In genomic region chr3:13016083-13016725, GRCh38 we compare ENCODE assay signal across 9 cellular contexts. TPM values are rescaled to one million over a fixed set of nuclear protein-coding genes. Genes with fewer than 3 reads are reported as not detected.
DNase-seq lines count a peak whose midpoint lies in the region; ATAC-seq, FAIRE-seq and TF ChIP-seq lines count a peak whose summit lies in the region.
"Had no signal": no experiment of that assay in that cellular context is flagged by ENCODE, and none has a peak within 500 bp of the region (broad histone marks: within the 10 kb centered on the region; RNA-seq: fewer than 3 reads in every experiment).

No MANE protein-coding gene starts in this region.

- peak; percentile 43 for DNase-seq in DMS 273 (lab: John Stamatoyannopoulos, UW; ENCODE audit: unreplicated experiment)
- no peak for DNase-seq in IMR-90
- DNase-seq in activated CD4-positive, CD25-positive, alpha-beta regulatory T cell (lab: John Stamatoyannopoulos, UW), result peak in 3 of 4 experiments; percentile 30 to 37 (median 32)
- no peak for DNase-seq in esophagus muscularis mucosa (ENCODE audit: extremely low spot score)
- peak; percentile 35 for DNase-seq in small intestine
- no peak for DNase-seq in ecto neural progenitor cell (ENCODE audit: low spot score)
- DNase-seq in PC-9, result no peak

- peaks cover 25% of the 10 kb centered on the region for H3K79me2 ChIP-seq in PC-9 (ENCODE audit: low read depth)

- CTCF ChIA-PET in IMR-90 (lab: Yijun Ruan, JAX) (no interaction called here), PC-9 (lab: Charles Lee) (no interaction called here)

- H3K4me1 ChIP-seq in IMR-90 (ENCODE audit: control insufficient read depth, insufficient read depth, low read length), result peaks cover 21% of the 10 kb centered on the region; the same call in 1 of the 2 replicates
- H3K4me1 ChIP-seq in esophagus muscularis mucosa, result peaks cover 38 to 59% (median 56%) of the 10 kb centered on the region in 4 donors
- H3K4me1 ChIP-seq in small intestine (ENCODE audit: control insufficient read depth in 2 of 2, insufficient read depth in 1 of 2, low read depth in 1 of 2, low read length in 1 of 2), result peaks cover 0 to 3% of the 10 kb centered on the region in 2 donors
- H3K4me1 ChIP-seq in PC-9 (replicated peaks; ENCODE audit: insufficient read depth), result peaks cover 52% of the 10 kb centered on the region

- no peaks in the 10 kb centered on the region for H3K9me2 ChIP-seq in PC-9 (ENCODE audit: insufficient read depth)

- H4K20me1 ChIP-seq in IMR-90 (ENCODE audit: insufficient read depth, low read length) (no peaks in the 10 kb centered on the region), PC-9 (ENCODE audit: insufficient read depth) (no peaks in the 10 kb centered on the region)

- no peak for TF ChIP-seq CTCF in IMR-90 (conservative IDR thresholded peaks at IDR 0.05; ENCODE audit: low read depth, low read length)
- TF ChIP-seq CTCF in esophagus muscularis mucosa (IDR thresholded peaks at IDR 0.05), result no peak
- TF ChIP-seq CTCF in PC-9 (conservative IDR thresholded peaks at IDR 0.05), result no peak

- no peak overlapping the region for H3K14ac ChIP-seq in IMR-90 (replicated peaks; ENCODE audit: low read depth, low read length)

- no peaks in the 10 kb centered on the region; the same call in 1 of the 2 replicates for H3K9me1 ChIP-seq in IMR-90 (ENCODE audit: insufficient read depth, low read length)

- no peak overlapping the region for H2BK20ac ChIP-seq in IMR-90 (ENCODE audit: low read depth, low read length)

- H3K36me3 ChIP-seq in IMR-90 (ENCODE audit: control insufficient read depth, insufficient read depth, low read length), result no peaks in the 10 kb centered on the region
- no peaks in the 10 kb centered on the region for H3K36me3 ChIP-seq in esophagus muscularis mucosa
- H3K36me3 ChIP-seq in small intestine (ENCODE audit: control insufficient read depth in 2 of 2, insufficient read depth in 2 of 2, low read length in 2 of 2), result no peaks in the 10 kb centered on the region
- no peaks in the 10 kb centered on the region for H3K36me3 ChIP-seq in PC-9 (ENCODE audit: low read depth)

- no peak overlapping the region for H4K5ac ChIP-seq in IMR-90 (ENCODE audit: low read depth, low read length)

- in situ Hi-C loops in IMR-90 (cut with MboI; ENCODE audit: low sequenced_read_pairs), result no loop called here

- H3K18ac ChIP-seq in IMR-90 (ENCODE audit: low read depth, low read length), result no peak overlapping the region; the same call in 1 of the 2 replicates

- dilution Hi-C loops in IMR-90 (cut with HindIII; ENCODE audit: low sequenced_read_pairs, unreplicated experiment), result no loop called here

- no TSS peak for BruUV-seq in IMR-90 (replicated peaks; lab: Mats Ljungman, UMichigan)
- BruUV-seq in PC-9 (replicated peaks; lab: Mats Ljungman, UMichigan), result no TSS peak

- peaks cover 22% of the 10 kb centered on the region for H3F3A ChIP-seq in PC-9 (ENCODE audit: insufficient read depth, low read depth)

- H3K23ac ChIP-seq in IMR-90 (ENCODE audit: low read depth, low read length), result no peak overlapping the region

- WGBS in IMR-90 (ENCODE audit: extremely low coverage in 2 of 2, insufficient read length in 1 of 2), 2 experiments, result 33% methylated on average over 5 of the region's 18 CpGs; no CpG with 5 or more reads in 1 of the 2 experiments
- WGBS in esophagus muscularis mucosa, result 53% methylated on average over 17 of the region's 18 CpGs
- 18 to 20% (median 19%) methylated on average over 18 of the region's 18 CpGs for WGBS in small intestine, 3 donors

- no peak overlapping the region for H3K9ac ChIP-seq in IMR-90 (ENCODE audit: low read depth, low read length)

- no peak overlapping the region for H2BK120ac ChIP-seq in IMR-90 (ENCODE audit: low read depth, low read length)

- H3K56ac ChIP-seq in IMR-90 (ENCODE audit: extremely low read depth, insufficient read depth, low read length), result no peak overlapping the region

- TF ChIP-seq POLR2A in IMR-90 (IDR thresholded peaks at IDR 0.05; ENCODE audit: low read depth, low read length), result no peak
- TF ChIP-seq POLR2A in esophagus muscularis mucosa (IDR thresholded peaks at IDR 0.05; ENCODE audit: low read depth), result no peak

- no peak overlapping the region for H3K4me3 ChIP-seq in IMR-90 (ENCODE audit: insufficient read depth, low read depth, low read length)
- peak overlapping the region; percentile 22 to 47 (median 30) for H3K4me3 ChIP-seq in esophagus muscularis mucosa
- peak overlapping the region in 1 of 2 donors; percentile 5 for H3K4me3 ChIP-seq in small intestine (ENCODE audit: low read depth in 1 of 2, low read length in 2 of 2)
- H3K4me3 ChIP-seq in PC-9, result no peak overlapping the region

- no peak overlapping the region for H2BK5ac ChIP-seq in IMR-90 (ENCODE audit: low read depth, low read length, poor library complexity, severe bottlenecking)

- H4K8ac ChIP-seq in IMR-90 (ENCODE audit: low read depth in 2 of 2, low read length in 2 of 2), result no peak overlapping the region

- H2BK15ac ChIP-seq in IMR-90 (ENCODE audit: low read depth, low read length), result no peak overlapping the region

- ATAC-seq in GM19463 (IDR thresholded peaks at IDR 0.05; ENCODE audit: unreplicated experiment) (peak; percentile 32), IMR-90 (ENCODE audit: low read depth) (no peak)
- ATAC-seq: HCT116 had no signal

- H3K27me3 ChIP-seq in IMR-90 (ENCODE audit: control insufficient read depth, insufficient read depth, low read length) (no peaks in the 10 kb centered on the region), esophagus muscularis mucosa (no peaks in the 10 kb centered on the region), small intestine (ENCODE audit: control insufficient read depth in 2 of 2, insufficient read depth in 2 of 2, low read length in 2 of 2) (no peaks in the 10 kb centered on the region), PC-9 (ENCODE audit: insufficient read depth, low read depth) (no peaks in the 10 kb centered on the region)

- H3K9me3 ChIP-seq in IMR-90 (ENCODE audit: control insufficient read depth, insufficient read depth, low read length), result no peaks in the 10 kb centered on the region
- no peaks in the 10 kb centered on the region for H3K9me3 ChIP-seq in esophagus muscularis mucosa
- no peaks in the 10 kb centered on the region for H3K9me3 ChIP-seq in small intestine (ENCODE audit: control insufficient read depth, low read depth)
- no peaks in the 10 kb centered on the region for H3K9me3 ChIP-seq in PC-9 (ENCODE audit: insufficient read depth, low read depth)

- POLR2A ChIA-PET in IMR-90 (lab: Charles Lee; ENCODE audit: unreplicated experiment), result no interaction called here
- POLR2A ChIA-PET in PC-9 (lab: Charles Lee; ENCODE audit: unreplicated experiment), result no interaction called here

- H3K4ac ChIP-seq in IMR-90 (ENCODE audit: low read depth, low read length), result no peak overlapping the region; the same call in 1 of the 2 replicates

- H2AFZ ChIP-seq in IMR-90 (replicated peaks; ENCODE audit: low read length, poor library complexity) (peak overlapping the region; percentile 33), PC-9 (no peak overlapping the region)

- H3K79me1 ChIP-seq in IMR-90 (ENCODE audit: low read depth in 1 of 2, low read length in 2 of 2), result no peaks in the 10 kb centered on the region

- H3K4me2 ChIP-seq in IMR-90 (ENCODE audit: low read depth, low read length), result no peak overlapping the region; the same call in 1 of the 2 replicates
- no peak overlapping the region for H3K4me2 ChIP-seq in PC-9

- no peak overlapping the region for H3K27ac ChIP-seq in IMR-90 (ENCODE audit: insufficient read depth, low read length)
- peak overlapping the region; percentile 68 to 80 (median 68) for H3K27ac ChIP-seq in esophagus muscularis mucosa (replicated peaks in 1 of 4)
- peak overlapping the region; percentile 85 to 96 for H3K27ac ChIP-seq in small intestine (ENCODE audit: low read depth in 1 of 2, low read length in 1 of 2)
- no peak overlapping the region for H3K27ac ChIP-seq in PC-9

- H2AK5ac ChIP-seq in IMR-90 (ENCODE audit: low read depth, low read length), result no peak overlapping the region

- TF ChIP-seq RAD21 in IMR-90 (IDR thresholded peaks at IDR 0.05; ENCODE audit: low read length), result no peak

- no peak overlapping the region for H4K91ac ChIP-seq in IMR-90 (ENCODE audit: insufficient read depth, low read depth, low read length)

- FAIRE-seq in small intestine (lab: Jason Lieb, UNC), result no peak

- no peak overlapping the region for H2AK9ac ChIP-seq in IMR-90 (replicated peaks; ENCODE audit: low read depth, low read length, poor library complexity)

- intact Hi-C loops in IMR-90 (cut with micrococcal nuclease), result no loop called here
- intact Hi-C loops in esophagus muscularis mucosa (cut with DNase I), result no loop called here
- intact Hi-C loops in PC-9 (cut with micrococcal nuclease; ENCODE audit: unreplicated experiment), result no loop called here

- no peak for TF ChIP-seq EP300 in esophagus muscularis mucosa (IDR thresholded peaks at IDR 0.05)

TF ChIP-seq in IMR-90, 13 proteins besides CTCF, POLR2A, EP300 and RAD21:
- TF ChIP-seq NFE2L2 (IDR thresholded peaks at IDR 0.05; ENCODE audit: low read depth, low read length), result no peak

RNA-seq across cellular contexts. Expression of gene IQSEC1, which starts 57.0 kb away (rescaled TPM):
- 5.9 and 6.4 TPM in 2 replicates for total RNA-seq in IMR-90 (2012; rRNA removed)
- 11.6 and 11.9 TPM in 2 replicates for polyA plus RNA-seq in IMR-90 (2012; rRNA removed)
- 7.4 and 10.4 TPM in 2 replicates for polyA plus RNA-seq in IMR-90 (2012; cell fraction: cytosol; rRNA removed)
- 32.9 and 36.9 TPM in 2 replicates for polyA plus RNA-seq in IMR-90 (2012; cell fraction: nucleus; rRNA removed; ENCODE audit: low replicate concordance)
- 10 to 100 TPM; 56.1 to 99.5 (median 78.2) TPM for total RNA-seq in esophagus muscularis mucosa
- polyA plus RNA-seq in small intestine, result 10 to 100 TPM in 1 of 3 donors, 1 to 10 TPM in 2; 1.1 to 11.8 (median 3.8) TPM
- total RNA-seq in PC-9 (2021), result 30.1 and 30.7 TPM in 2 replicates

Comparison
In these comparisons a context has a peak if more than half of its experiments do, and no peak if none do; other contexts are left out.
1. DNase-seq: peak in DMS 273 (single experiment), activated CD4-positive, CD25-positive, alpha-beta regulatory T cell (3 of 4) and small intestine (single experiment); none in IMR-90 (single experiment), esophagus muscularis mucosa (single experiment), ecto neural progenitor cell (single experiment) and PC-9 (0 of 2).
2. H3K27ac ChIP-seq: peak in esophagus muscularis mucosa (4 of 4) and small intestine (2 of 2); none in IMR-90 (single experiment) and PC-9 (single experiment).
3. H3K4me3 ChIP-seq: peak in esophagus muscularis mucosa (4 of 4); none in IMR-90 (single experiment) and PC-9 (single experiment).